Comparison of ENCODE assay signal across 1 cellular context in the genomic region with DNA sequence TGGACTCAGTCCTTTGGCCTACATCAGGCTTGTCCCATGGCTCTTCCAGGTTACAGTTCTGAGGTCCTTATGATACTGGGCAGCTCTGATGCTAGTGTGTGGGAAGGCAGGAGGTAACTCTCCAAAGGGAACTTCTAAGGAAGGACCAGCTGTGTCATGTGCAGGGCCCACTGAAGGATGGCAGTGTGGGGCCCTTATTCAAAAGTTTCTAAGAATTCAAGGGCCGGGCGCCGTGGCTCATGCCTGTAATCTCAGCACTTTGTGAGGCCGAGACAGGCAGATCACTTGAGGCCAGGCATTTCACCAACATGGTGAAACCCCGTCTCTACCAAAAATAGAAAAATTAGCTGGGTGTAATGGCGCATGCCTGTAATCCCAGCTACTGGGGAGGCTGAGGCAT.
TF ChIP-seq lines count a peak whose summit lies in the region.

No MANE protein-coding gene starts in this region.

TF ChIP-seq in SK-N-SH treated with all-trans-retinoic acid at 6 μM for 48 hours, 23 proteins besides CTCF, POLR2A, EP300 and RAD21 (continued from another document):
- TF ChIP-seq, protein P1, sequence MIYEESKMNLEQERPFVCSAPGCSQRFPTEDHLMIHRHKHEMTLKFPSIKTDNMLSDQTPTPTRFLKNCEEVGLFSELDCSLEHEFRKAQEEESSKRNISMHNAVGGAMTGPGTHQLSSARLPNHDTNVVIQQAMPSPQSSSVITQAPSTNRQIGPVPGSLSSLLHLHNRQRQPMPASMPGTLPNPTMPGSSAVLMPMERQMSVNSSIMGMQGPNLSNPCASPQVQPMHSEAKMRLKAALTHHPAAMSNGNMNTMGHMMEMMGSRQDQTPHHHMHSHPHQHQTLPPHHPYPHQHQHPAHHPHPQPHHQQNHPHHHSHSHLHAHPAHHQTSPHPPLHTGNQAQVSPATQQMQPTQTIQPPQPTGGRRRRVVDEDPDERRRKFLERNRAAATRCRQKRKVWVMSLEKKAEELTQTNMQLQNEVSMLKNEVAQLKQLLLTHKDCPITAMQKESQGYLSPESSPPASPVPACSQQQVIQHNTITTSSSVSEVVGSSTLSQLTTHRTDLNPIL (CRISPR knock-in tag; IDR thresholded peaks at IDR 0.05; ENCODE audit: low read depth), result no peak
- TF ChIP-seq CSDC2 (CRISPR knock-in tag; IDR thresholded peaks at IDR 0.05), result no peak
- TF ChIP-seq ZFP3 (CRISPR knock-in tag; IDR thresholded peaks at IDR 0.05), result no peak
- no peak for TF ChIP-seq ZC3H10 (CRISPR knock-in tag; IDR thresholded peaks at IDR 0.05)
- TF ChIP-seq, protein P2, sequence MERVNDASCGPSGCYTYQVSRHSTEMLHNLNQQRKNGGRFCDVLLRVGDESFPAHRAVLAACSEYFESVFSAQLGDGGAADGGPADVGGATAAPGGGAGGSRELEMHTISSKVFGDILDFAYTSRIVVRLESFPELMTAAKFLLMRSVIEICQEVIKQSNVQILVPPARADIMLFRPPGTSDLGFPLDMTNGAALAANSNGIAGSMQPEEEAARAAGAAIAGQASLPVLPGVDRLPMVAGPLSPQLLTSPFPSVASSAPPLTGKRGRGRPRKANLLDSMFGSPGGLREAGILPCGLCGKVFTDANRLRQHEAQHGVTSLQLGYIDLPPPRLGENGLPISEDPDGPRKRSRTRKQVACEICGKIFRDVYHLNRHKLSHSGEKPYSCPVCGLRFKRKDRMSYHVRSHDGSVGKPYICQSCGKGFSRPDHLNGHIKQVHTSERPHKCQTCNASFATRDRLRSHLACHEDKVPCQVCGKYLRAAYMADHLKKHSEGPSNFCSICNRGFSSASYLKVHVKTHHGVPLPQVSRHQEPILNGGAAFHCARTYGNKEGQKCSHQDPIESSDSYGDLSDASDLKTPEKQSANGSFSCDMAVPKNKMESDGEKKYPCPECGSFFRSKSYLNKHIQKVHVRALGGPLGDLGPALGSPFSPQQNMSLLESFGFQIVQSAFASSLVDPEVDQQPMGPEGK (CRISPR knock-in tag; IDR thresholded peaks at IDR 0.05; ENCODE audit: borderline replicate concordance), result no peak
- no peak for TF ChIP-seq ISL1 (CRISPR knock-in tag; IDR thresholded peaks at IDR 0.05)
- TF ChIP-seq, protein P3, sequence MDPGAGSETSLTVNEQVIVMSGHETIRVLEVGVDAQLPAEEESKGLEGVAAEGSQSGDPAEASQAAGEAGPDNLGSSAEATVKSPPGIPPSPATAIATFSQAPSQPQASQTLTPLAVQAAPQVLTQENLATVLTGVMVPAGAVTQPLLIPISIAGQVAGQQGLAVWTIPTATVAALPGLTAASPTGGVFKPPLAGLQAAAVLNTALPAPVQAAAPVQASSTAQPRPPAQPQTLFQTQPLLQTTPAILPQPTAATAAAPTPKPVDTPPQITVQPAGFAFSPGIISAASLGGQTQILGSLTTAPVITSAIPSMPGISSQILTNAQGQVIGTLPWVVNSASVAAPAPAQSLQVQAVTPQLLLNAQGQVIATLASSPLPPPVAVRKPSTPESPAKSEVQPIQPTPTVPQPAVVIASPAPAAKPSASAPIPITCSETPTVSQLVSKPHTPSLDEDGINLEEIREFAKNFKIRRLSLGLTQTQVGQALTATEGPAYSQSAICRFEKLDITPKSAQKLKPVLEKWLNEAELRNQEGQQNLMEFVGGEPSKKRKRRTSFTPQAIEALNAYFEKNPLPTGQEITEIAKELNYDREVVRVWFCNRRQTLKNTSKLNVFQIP (CRISPR knock-in tag; IDR thresholded peaks at IDR 0.05; ENCODE audit: borderline replicate concordance, low read depth), result no peak
